In genomic region chr12:62640910-62641448, GRCh38 we compare ENCODE assay signal across 8 cellular contexts.
DNase-seq lines count a peak whose midpoint lies in the region; ATAC-seq and TF ChIP-seq lines count a peak whose summit lies in the region.
"Had no signal": no experiment of that assay in that cellular context is flagged by ENCODE, and none has a peak within 500 bp of the region (broad histone marks: within the 10 kb centered on the region; RNA-seq: fewer than 3 reads in every experiment).

No MANE protein-coding gene starts in this region.

- H3K27me3 Mint-ChIP-seq in T-cell = peaks cover 0 to 8% of the 10 kb centered on the region in 2 donors

- DNase-seq in T-cell (peak in 2 of 34 experiments; percentile 5 to 6), hepatic stellate cell (ENCODE audit: low spot score) (peak; percentile 45), NCI-H526 (lab: John Stamatoyannopoulos, UW) (no peak), RWPE1 (ENCODE audit: low spot score) (no peak), globus pallidus (ENCODE audit: low spot score) (no peak)

- ATAC-seq in GM19023 (IDR thresholded peaks at IDR 0.05; ENCODE audit: unreplicated experiment) (peak; percentile 96), HG02852 (IDR thresholded peaks at IDR 0.05; ENCODE audit: unreplicated experiment) (peak; percentile 94), T-cell (replicated peaks in 1 of 4) (peak; percentile 83 to 95 (median 87))

- no peaks in the 10 kb centered on the region for H3K36me3 Mint-ChIP-seq in T-cell

- no peak overlapping the region for H3K27ac ChIP-seq in RWPE1
- H3K27ac ChIP-seq: neutrophil had no signal

- peak overlapping the region; percentile 3 to 32 (median 26) for H3K4me3 Mint-ChIP-seq in T-cell

- no peaks in the 10 kb centered on the region for H3K9me3 Mint-ChIP-seq in T-cell

- CTCF ChIA-PET in T-cell (lab: Charles Lee) = interaction anchor here (0.5 to 1.2 kb wide), 4 partner anchors 33 to 1505 kb away, joined by 3 read pairs; no protein-coding TSS in a partner anchor
- CTCF ChIA-PET in RWPE1 (lab: Yijun Ruan, JAX) = no interaction called here

- TF ChIP-seq CTCF in RWPE1 (conservative IDR thresholded peaks at IDR 0.05; ENCODE audit: low read depth) = no peak

- POLR2A ChIA-PET in T-cell (lab: Charles Lee) (interaction anchor here in 1 of 2 donors (0.7 to 1.4 kb wide), 2 partner anchors 33 to 38 kb away, joined by 4 to 6 read pairs; no protein-coding TSS in a partner anchor), RWPE1 (lab: Yijun Ruan, JAX; ENCODE audit: low non-redundant PET) (interaction anchor here (0.5 kb wide), 1 partner anchor 32 kb away, joined by 3 read pairs; no protein-coding TSS in a partner anchor)

- H3K4me1 Mint-ChIP-seq in T-cell = peaks cover 12 to 13% (median 12%) of the 10 kb centered on the region in 3 donors

- H3K27ac Mint-ChIP-seq in T-cell = peak overlapping the region; percentile 55 to 88
